In genomic region chrX:108399427-108400165, GRCh38 we compare ENCODE assay signal across 13 cellular contexts. TPM values are rescaled to one million over a fixed set of nuclear protein-coding genes. Genes with fewer than 3 reads are reported as not detected.
DNase-seq lines count a peak whose midpoint lies in the region; ATAC-seq and TF ChIP-seq lines count a peak whose summit lies in the region.
"Had no signal": no experiment of that assay in that cellular context is flagged by ENCODE, and none has a peak within 500 bp of the region (broad histone marks: within the 10 kb centered on the region; RNA-seq: fewer than 3 reads in every experiment).

No MANE protein-coding gene starts in this region.

- H3K4me1 ChIP-seq in esophagus squamous epithelium, result peaks cover 0 to 31% (median 3%) of the 10 kb centered on the region in 3 donors

- ATAC-seq in stimulated activated naive CD8-positive, alpha-beta T cell treated with anti-CD3 and anti-CD28 coated beads, Interleukin-15, Interleukin-2, amounts not matched to agents 100 U/mL and 50 U/mL, for 24 hours, result no peak

- H3K27ac ChIP-seq in esophagus squamous epithelium, result peak overlapping the region in 1 of 4 donors; percentile 17

- DNase-seq in EH (ENCODE audit: low read depth) (peak; percentile 76), NCI-H1930 (lab: John Stamatoyannopoulos, UW) (peak; percentile 68 to 83), choroid plexus epithelial cell (ENCODE audit: low read depth) (peak; percentile 40), osteocyte (ENCODE audit: extremely low spot score, unreplicated experiment) (no peak), COLO829 (ENCODE audit: low spot score) (no peak), esophagus squamous epithelium (lab: John Stamatoyannopoulos, UW) (no peak)
- DNase-seq in activated effector memory CD4-positive, alpha-beta T cell treated with Interleukin-2 at 50 U/mL for 16 hours, result no peak
- DNase-seq in stimulated activated naive CD8-positive, alpha-beta T cell treated with anti-CD3 and anti-CD28 coated beads, Interleukin-15, Interleukin-2, amounts not matched to agents 100 U/mL and 50 U/mL, for 24 hours, result no peak
- DNase-seq: activated CD4-positive, CD25-positive, alpha-beta regulatory T cell; activated naive CD8-positive, alpha-beta T cell treated with anti-CD3 and anti-CD28 coated beads, Interleukin-2, amount 10 ng/mL, durations not matched to agents 7 days and 5 days; CD4-positive, CD25-positive, alpha-beta regulatory T cell; NCI-H1694 had no signal

- WGBS in esophagus squamous epithelium, 2 donors, result 17 to 60% methylated on average over 1 of the region's 1 CpG

- no peaks in the 10 kb centered on the region for H3K9me3 ChIP-seq in esophagus squamous epithelium

- intact Hi-C loops in esophagus squamous epithelium (cut with DNase I), result no loop called here

- TF ChIP-seq POLR2A in esophagus squamous epithelium (IDR thresholded peaks at IDR 0.05), result no peak

- H3K4me3 ChIP-seq in choroid plexus epithelial cell (ENCODE audit: low read depth, low read length) (no peak overlapping the region), esophagus squamous epithelium (no peak overlapping the region)

- H3K36me3 ChIP-seq in esophagus squamous epithelium, result no peaks in the 10 kb centered on the region

- peak overlapping the region; percentile 99 for H3K27ac Mint-ChIP-seq in osteocyte (ENCODE audit: unreplicated experiment)
- H3K27ac Mint-ChIP-seq: activated naive CD8-positive, alpha-beta T cell treated with anti-CD3 and anti-CD28 coated beads, Interleukin-2, amount 10 ng/mL, durations not matched to agents 7 days and 5 days; CD4-positive, CD25-positive, alpha-beta regulatory T cell; stimulated activated naive CD8-positive, alpha-beta T cell treated with anti-CD3 and anti-CD28 coated beads, Interleukin-15, Interleukin-2, amounts not matched to agents 100 ng/mL and 50 ng/mL, for 24 hours had no signal

- H3K27me3 Mint-ChIP-seq in osteocyte (ENCODE audit: unreplicated experiment), result no peaks in the 10 kb centered on the region
- H3K27me3 Mint-ChIP-seq: CD4-positive, CD25-positive, alpha-beta regulatory T cell; stimulated activated naive CD8-positive, alpha-beta T cell treated with anti-CD3 and anti-CD28 coated beads, Interleukin-15, Interleukin-2, amounts not matched to agents 100 ng/mL and 50 ng/mL, for 24 hours had no signal

- H3K9me3 Mint-ChIP-seq in osteocyte (ENCODE audit: unreplicated experiment), result peaks cover 2% of the 10 kb centered on the region
- H3K9me3 Mint-ChIP-seq: activated naive CD8-positive, alpha-beta T cell treated with anti-CD3 and anti-CD28 coated beads, Interleukin-2, amount 10 ng/mL, durations not matched to agents 7 days and 5 days; stimulated activated naive CD8-positive, alpha-beta T cell treated with anti-CD3 and anti-CD28 coated beads, Interleukin-15, Interleukin-2, amounts not matched to agents 100 ng/mL and 50 ng/mL, for 24 hours had no signal

- H3K36me3 Mint-ChIP-seq in osteocyte (ENCODE audit: unreplicated experiment), result no peaks in the 10 kb centered on the region
- H3K36me3 Mint-ChIP-seq: activated naive CD8-positive, alpha-beta T cell treated with anti-CD3 and anti-CD28 coated beads, Interleukin-2, amount 10 ng/mL, durations not matched to agents 7 days and 5 days; CD4-positive, CD25-positive, alpha-beta regulatory T cell had no signal

- TF ChIP-seq CTCF in choroid plexus epithelial cell (conservative IDR thresholded peaks at IDR 0.05; ENCODE audit: low read depth, low read length) (no peak), osteocyte (IDR thresholded peaks at IDR 0.05) (no peak), esophagus squamous epithelium (IDR thresholded peaks at IDR 0.05) (no peak)

- no peaks in the 10 kb centered on the region for H3K27me3 ChIP-seq in esophagus squamous epithelium

- H3K4me3 Mint-ChIP-seq in osteocyte (ENCODE audit: unreplicated experiment), result peak overlapping the region; percentile 67
- H3K4me3 Mint-ChIP-seq: activated naive CD8-positive, alpha-beta T cell treated with anti-CD3 and anti-CD28 coated beads, Interleukin-2, amount 10 ng/mL, durations not matched to agents 7 days and 5 days; CD4-positive, CD25-positive, alpha-beta regulatory T cell; stimulated activated naive CD8-positive, alpha-beta T cell treated with anti-CD3 and anti-CD28 coated beads, Interleukin-15, Interleukin-2, amounts not matched to agents 100 ng/mL and 50 ng/mL, for 24 hours had no signal

- peaks cover 86% of the 10 kb centered on the region for H3K4me1 Mint-ChIP-seq in osteocyte (ENCODE audit: unreplicated experiment)
- H3K4me1 Mint-ChIP-seq: activated naive CD8-positive, alpha-beta T cell treated with anti-CD3 and anti-CD28 coated beads, Interleukin-2, amount 10 ng/mL, durations not matched to agents 7 days and 5 days; CD4-positive, CD25-positive, alpha-beta regulatory T cell had no signal

RNA-seq across cellular contexts. Expression of gene COL4A6, which starts 38.6 kb away (rescaled TPM):
- 36.2 and 36.9 TPM in 2 replicates for total RNA-seq in osteocyte
- total RNA-seq in esophagus squamous epithelium, result 1 to 10 TPM; 1.1 to 6.5 (median 2.9) TPM
- total RNA-seq: activated naive CD8-positive, alpha-beta T cell treated with anti-CD3 and anti-CD28 coated beads, Interleukin-2, amount 10 ng/mL, durations not matched to agents 7 days and 5 days; CD4-positive, CD25-positive, alpha-beta regulatory T cell had no signal

RNA-seq across cellular contexts. Expression of gene COL4A5, which starts 40.0 kb away (rescaled TPM):
- 535 and 547 TPM in 2 replicates for total RNA-seq in osteocyte
- 10 to 100 TPM in 3 of 4 donors, 1 to 10 TPM in 1; 9.9 to 31.7 (median 13.9) TPM for total RNA-seq in esophagus squamous epithelium
- total RNA-seq: activated naive CD8-positive, alpha-beta T cell treated with anti-CD3 and anti-CD28 coated beads, Interleukin-2, amount 10 ng/mL, durations not matched to agents 7 days and 5 days; CD4-positive, CD25-positive, alpha-beta regulatory T cell had no signal

Comparison
In these comparisons a context has a peak if more than half of its experiments do, and no peak if none do; other contexts are left out.
1. DNase-seq: peak in EH (single experiment), NCI-H1930 (2 of 2) and choroid plexus epithelial cell (single experiment); none in osteocyte (single experiment), activated effector memory CD4-positive, alpha-beta T cell treated with Interleukin-2 at 50 U/mL for 16 hours (single experiment), stimulated activated naive CD8-positive, alpha-beta T cell treated with anti-CD3 and anti-CD28 coated beads, Interleukin-15, Interleukin-2, amounts not matched to agents 100 U/mL and 50 U/mL, for 24 hours (single experiment), COLO829 (single experiment) and esophagus squamous epithelium (single experiment).
2. RNA of gene COL4A5, which starts 40.0 kb away (total RNA-seq): 535 to 547 TPM in osteocyte; 9.9 to 31.7 TPM in esophagus squamous epithelium; every median in the first group is over 10 times any median in the second.